1 cellular context compared by ENCODE assay signal in genomic region chr17:75456417-75457046, GRCh38.
TF ChIP-seq lines count a peak whose summit lies in the region.

TMEM94 (plus strand) TSS chr17:75456635; CDS start chr17:75471906, 15,271 bp downstream.

TF ChIP-seq in GM12878, 131 proteins besides CTCF, POLR2A, EP300 and RAD21 (continued from another document and continues in another):
- TF ChIP-seq CEBPZ (IDR thresholded peaks at IDR 0.05; ENCODE audit: low read depth, low read length) = peak; percentile 44; the same call in 1 of the 2 replicates
- no peak for TF ChIP-seq MEF2B (IDR thresholded peaks at IDR 0.05; ENCODE audit: partially characterized antibody, poor library complexity, severe bottlenecking)
- no peak for TF ChIP-seq CBX5 (IDR thresholded peaks at IDR 0.05; ENCODE audit: low read depth)
- TF ChIP-seq FOS (IDR thresholded peaks at IDR 0.05; ENCODE audit: borderline replicate concordance, extremely low read depth, insufficient read length) = peak; percentile 93
- no peak for TF ChIP-seq PRDM15 (CRISPR knock-in tag; IDR thresholded peaks at IDR 0.05)
- no peak for TF ChIP-seq YBX1 (IDR thresholded peaks at IDR 0.05)
- peak; percentile 35; the same call in 1 of the 2 replicates for TF ChIP-seq NKRF (conservative IDR thresholded peaks at IDR 0.05)
- TF ChIP-seq NBN (IDR thresholded peaks at IDR 0.05) = 0 out of 2 replicates have a peak, but pooled peaks have one; percentile 65
- no peak for TF ChIP-seq SUZ12 (IDR thresholded peaks at IDR 0.05; ENCODE audit: unreplicated experiment)
- TF ChIP-seq USF2 (IDR thresholded peaks at IDR 0.05; ENCODE audit: borderline replicate concordance, low read depth, low read length) = no peak
- no peak for TF ChIP-seq TCF7 (IDR thresholded peaks at IDR 0.05; ENCODE audit: borderline replicate concordance)
- 0 out of 2 replicates have a peak, but pooled peaks have one; percentile 8 for TF ChIP-seq MXI1 (IDR thresholded peaks at IDR 0.05; ENCODE audit: low read depth, low read length)
- TF ChIP-seq ZBTB40 (IDR thresholded peaks at IDR 0.05; ENCODE audit: borderline replicate concordance) = peak; percentile 83; the same call in 1 of the 2 replicates
- peak; percentile 54; the same call in 1 of the 2 replicates for TF ChIP-seq RUNX3 (IDR thresholded peaks at IDR 0.05; ENCODE audit: low read length)
- TF ChIP-seq CBX3 (IDR thresholded peaks at IDR 0.05; ENCODE audit: borderline replicate concordance, low read depth) = no peak
- peak; percentile 64 for TF ChIP-seq ATF7 (IDR thresholded peaks at IDR 0.05; ENCODE audit: low read depth)
- peak; percentile 99 for TF ChIP-seq YY1 (IDR thresholded peaks at IDR 0.05; ENCODE audit: low read depth, low read length)
- no peak for TF ChIP-seq MEF2A (IDR thresholded peaks at IDR 0.05; ENCODE audit: insufficient read depth, low read depth, low read length)
- no peak for TF ChIP-seq ZZZ3 (IDR thresholded peaks at IDR 0.05; ENCODE audit: control insufficient read depth, insufficient read length, low read depth)
- TF ChIP-seq ZBTB11 (CRISPR knock-in tag; IDR thresholded peaks at IDR 0.05) = no peak
- TF ChIP-seq ZNF687 (IDR thresholded peaks at IDR 0.05) = 0 out of 2 replicates have a peak, but pooled peaks have one; percentile 17
- TF ChIP-seq WRNIP1 (IDR thresholded peaks at IDR 0.05; ENCODE audit: borderline replicate concordance, low read depth, low read length) = no peak
- TF ChIP-seq SPI1 (IDR thresholded peaks at IDR 0.05; ENCODE audit: borderline replicate concordance, insufficient read depth, low read depth, low read length) = no peak
- TF ChIP-seq EZH2 (IDR thresholded peaks at IDR 0.05; ENCODE audit: borderline replicate concordance, control insufficient read depth, low read depth, low read length) = no peak
- peak; percentile 57 for TF ChIP-seq SKIL (IDR thresholded peaks at IDR 0.05; ENCODE audit: low read depth, poor library complexity, severe bottlenecking)
- TF ChIP-seq STAT1 (conservative IDR thresholded peaks at IDR 0.05) = no peak
- peak; percentile 74 for TF ChIP-seq GABPA (IDR thresholded peaks at IDR 0.05; ENCODE audit: low read depth)
- TF ChIP-seq SREBF2 (IDR thresholded peaks at IDR 0.05; ENCODE audit: low read length) = no peak
- no peak; the same call in 1 of the 2 replicates for TF ChIP-seq GATAD2B (conservative IDR thresholded peaks at IDR 0.05; ENCODE audit: low read depth)
- peak; percentile 97 for TF ChIP-seq IKZF1 (conservative IDR thresholded peaks at IDR 0.05)
